1 cellular context compared by ENCODE assay signal in genomic region chr6:135870722-135871121, GRCh38.
TF ChIP-seq lines count a peak whose summit lies in the region.

No MANE protein-coding gene starts in this region.

TF ChIP-seq in GM23338, 12 proteins besides CTCF, POLR2A, EP300 and RAD21 (continued from another document):
- TF ChIP-seq ZNF462 (CRISPR knock-in tag; IDR thresholded peaks at IDR 0.05) (no peak), CREB1 (CRISPR knock-in tag; IDR thresholded peaks at IDR 0.05; ENCODE audit: low read depth) (no peak), REST (IDR thresholded peaks at IDR 0.05; ENCODE audit: unreplicated experiment) (no peak), ZNF114 (CRISPR knock-in tag; IDR thresholded peaks at IDR 0.05) (no peak), EZH2 (IDR thresholded peaks at IDR 0.05; ENCODE audit: low read depth, unreplicated experiment) (no peak), JUNB (IDR thresholded peaks at IDR 0.05; ENCODE audit: unreplicated experiment) (no peak), ETS1 (IDR thresholded peaks at IDR 0.05) (no peak)
TF ChIP-seq in GM23338: peak in this region for 0.
